8 cellular contexts compared by ENCODE assay signal in genomic region chr16:4200000-4200780, GRCh38. TPM values are rescaled to one million over a fixed set of nuclear protein-coding genes. Genes with fewer than 3 reads are reported as not detected.
DNase-seq lines count a peak whose midpoint lies in the region; ATAC-seq, FAIRE-seq and TF ChIP-seq lines count a peak whose summit lies in the region.

No MANE protein-coding gene starts in this region.

- in situ Hi-C loops in Caki2 (cut with HindIII; ENCODE audit: low pct_unique_long_range_greater_than_20kb, low sequenced_read_pairs): no loop called here

- peak; percentile 68 for DNase-seq in Caki2 (ENCODE audit: low read depth)
- DNase-seq in HPDE6-E6E7 (ENCODE audit: extremely low spot score): peak; percentile 72
- peak; percentile 44 for DNase-seq in RCC 7860 (ENCODE audit: low spot score)
- DNase-seq in body of pancreas: peak; percentile 77 to 84 (median 78)
- DNase-seq in islet precursor cell: peak; percentile 91
- peak; percentile 48 for DNase-seq in stimulated activated naive CD8-positive, alpha-beta T cell treated with anti-CD3 and anti-CD28 coated beads, Interleukin-15, Interleukin-2, amounts not matched to agents 100 U/mL and 50 U/mL, for 24 hours
- DNase-seq in NCI-H526 treated with DMSO at 0.1 percent for 48 hours (lab: John Stamatoyannopoulos, UW): no peak

- no peak overlapping the region for H3K4me3 ChIP-seq in body of pancreas

- no peaks in the 10 kb centered on the region for H3K9me3 ChIP-seq in body of pancreas

- H3K4me1 ChIP-seq in body of pancreas: peaks cover 7% of the 10 kb centered on the region

- peak; percentile 52 to 88 (median 78) for TF ChIP-seq CTCF in body of pancreas (IDR thresholded peaks at IDR 0.05)

- TF ChIP-seq POLR2A in body of pancreas (IDR thresholded peaks at IDR 0.05): no peak

- no peaks in the 10 kb centered on the region for H3K36me3 ChIP-seq in body of pancreas (replicated peaks in 1 of 2; ENCODE audit: insufficient read depth in 1 of 2, low read depth in 2 of 2)

- H3K27me3 ChIP-seq in body of pancreas: no peaks in the 10 kb centered on the region

- ATAC-seq in body of pancreas (peak; percentile 94), GM21717 (IDR thresholded peaks at IDR 0.05; ENCODE audit: unreplicated experiment) (no peak)
- ATAC-seq in stimulated activated naive CD8-positive, alpha-beta T cell treated with anti-CD3 and anti-CD28 coated beads, Interleukin-15, Interleukin-2, amounts not matched to agents 100 U/mL and 50 U/mL, for 24 hours: peak; percentile 26

- no peak overlapping the region for H3K27ac ChIP-seq in body of pancreas

- FAIRE-seq in RCC 7860 (lab: Jason Lieb, UNC): no peak

- intact Hi-C loops in body of pancreas (cut with DNase I): loop anchor here (10.0 kb wide), 1 partner anchor 205 kb away; no protein-coding TSS in a partner anchor

- WGBS in body of pancreas, 2 donors: 36 to 58% methylated on average over 9 to 15 of the region's 15 CpGs

RNA-seq across cellular contexts. Expression of gene SRL, which starts 41.7 kb away (rescaled TPM):
- total RNA-seq in Caki2 (2014; rRNA removed; shearing (Covaris generic); ENCODE audit: low replicate concordance): not detected in 2 replicates
- not detected for total RNA-seq in body of pancreas
